ENCODE assay signal across 1 cellular context in genomic region chr9:69471433-69471832, GRCh38.
TF ChIP-seq lines count a peak whose summit lies in the region.

No MANE protein-coding gene starts in this region.

TF ChIP-seq in WTC11, 78 proteins besides CTCF, POLR2A, EP300 and RAD21 (continued from another document):
- no peak for TF ChIP-seq ZNF219 (CRISPR knock-in tag; IDR thresholded peaks at IDR 0.05; ENCODE audit: borderline replicate concordance)
